28 cellular contexts compared by ENCODE assay signal in the genomic region with DNA sequence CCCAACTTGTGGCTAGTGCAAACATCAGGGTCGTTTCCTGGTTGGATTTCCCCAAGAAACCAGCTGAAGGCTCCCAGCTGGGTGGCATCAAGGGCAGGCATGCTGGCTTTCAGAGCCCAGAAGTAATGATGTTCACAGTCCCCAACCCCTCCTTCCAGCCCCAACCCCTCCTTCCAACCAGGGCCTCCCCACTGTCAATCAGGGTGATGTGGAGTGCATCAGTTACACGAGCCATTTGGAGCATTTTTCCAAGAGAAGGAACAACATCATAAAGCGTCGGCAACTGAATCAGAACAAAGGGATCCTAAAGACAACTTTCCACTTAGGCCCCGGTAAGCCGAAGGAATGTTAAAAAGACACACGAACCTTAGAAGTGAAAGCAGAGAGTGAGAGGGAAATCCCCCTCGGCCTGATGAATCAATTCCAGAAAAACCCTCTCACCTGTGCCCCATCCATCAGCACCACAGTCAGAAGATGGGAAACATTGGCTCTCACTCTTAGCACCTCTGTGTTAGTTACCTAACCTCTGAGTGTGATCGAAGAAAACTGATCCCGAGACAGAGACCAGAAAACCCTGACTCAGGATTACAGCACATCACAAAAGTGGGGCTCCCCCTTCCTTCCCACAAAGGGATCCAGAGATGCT.
DNase-seq lines count a peak whose midpoint lies in the region; ATAC-seq and TF ChIP-seq lines count a peak whose summit lies in the region.
"Had no signal": no experiment of that assay in that cellular context is flagged by ENCODE, and none has a peak within 500 bp of the region (broad histone marks: within the 10 kb centered on the region; RNA-seq: fewer than 3 reads in every experiment).

No MANE protein-coding gene starts in this region.

- H3K4me2 ChIP-seq in OCI-LY3 (ENCODE audit: low read length): peak overlapping the region; percentile 79
- no peak overlapping the region for H3K4me2 ChIP-seq in trophoblast cell (ENCODE audit: low read length)
- H3K4me2 ChIP-seq in osteoblast (ENCODE audit: insufficient read depth, low read length): no peak overlapping the region

- CTCF ChIA-PET in HEK293 (lab: Yijun Ruan, JAX): no interaction called here

- H3K27ac ChIP-seq in HEK293 (ENCODE audit: extremely low read depth, low read depth, low read length) (no peak overlapping the region), OCI-LY3 (ENCODE audit: low read length) (no peak overlapping the region), trophoblast cell (ENCODE audit: low read depth, low read length) (no peak overlapping the region), osteoblast (ENCODE audit: low read depth, low read length) (no peak overlapping the region)
- H3K27ac ChIP-seq: coronary artery, esophagus muscularis mucosa, heart right ventricle, pancreas had no signal

- H3K79me1 ChIP-seq in trophoblast cell (ENCODE audit: low read length): peaks cover 19% of the 10 kb centered on the region

- H3K23ac ChIP-seq in trophoblast cell (ENCODE audit: low read length): no peak overlapping the region

- no peak overlapping the region for H3K4me3 ChIP-seq in HEK293 (ENCODE audit: low read depth, low read length)
- peak overlapping the region; percentile 54 for H3K4me3 ChIP-seq in OCI-LY3 (ENCODE audit: low read length)
- H3K4me3 ChIP-seq in trophoblast cell (ENCODE audit: low read depth, low read length): no peak overlapping the region
- H3K4me3 ChIP-seq in osteoblast (ENCODE audit: insufficient read depth, low read length): no peak overlapping the region
- H3K4me3 ChIP-seq: coronary artery, esophagus muscularis mucosa, heart right ventricle, mucosa of descending colon, pancreas had no signal

- H3K79me2 ChIP-seq in OCI-LY3 (ENCODE audit: low read length) (no peaks in the 10 kb centered on the region), trophoblast cell (ENCODE audit: control insufficient read depth, insufficient read depth, low read length, poor library complexity) (no peaks in the 10 kb centered on the region), osteoblast (ENCODE audit: insufficient read depth, low read length) (no peaks in the 10 kb centered on the region)

- no peak overlapping the region for H4K8ac ChIP-seq in trophoblast cell (ENCODE audit: low read depth, low read length)

- no peak overlapping the region for H2BK5ac ChIP-seq in trophoblast cell (ENCODE audit: low read depth, low read length, poor library complexity)

- no peak overlapping the region for H3K4ac ChIP-seq in trophoblast cell (ENCODE audit: low read depth, low read length)

- H2AFZ ChIP-seq in OCI-LY3 (ENCODE audit: low read depth, low read length): no peak overlapping the region
- H2AFZ ChIP-seq in trophoblast cell (ENCODE audit: insufficient read depth, low read length, poor library complexity): no peak overlapping the region
- H2AFZ ChIP-seq in osteoblast (ENCODE audit: low read length): no peak overlapping the region

- peak; percentile 69 for ATAC-seq in GM18868 (IDR thresholded peaks at IDR 0.05; ENCODE audit: unreplicated experiment)
- ATAC-seq: heart right ventricle; mucosa of descending colon; natural killer cell treated with Interleukin-12 subunit alpha and Interleukin-12 subunit beta and Interleukin-15 and Interleukin-18, amount 100 ng/mL, for 72 hours; Panc1; pancreas; right cardiac atrium; stimulated activated effector memory CD8-positive, alpha-beta T cell treated with anti-CD3 and anti-CD28 coated beads, Interleukin-12 subunit alpha, Interleukin-12 subunit beta, amount 100 ng/mL, for 72 hours had no signal

- no CpG with 5 or more reads among the region's 10 CpGs for WGBS in trophoblast cell (ENCODE audit: extremely low coverage, insufficient coverage, insufficient read length)

- no peak overlapping the region for H4K12ac ChIP-seq in trophoblast cell (ENCODE audit: low read depth, low read length)

- H3K4me1 ChIP-seq in HEK293 (ENCODE audit: control insufficient read depth, insufficient read depth, low read length) (no peaks in the 10 kb centered on the region), OCI-LY3 (ENCODE audit: low read length) (peaks cover 22% of the 10 kb centered on the region), trophoblast cell (ENCODE audit: control insufficient read depth in 1 of 2, insufficient read depth in 2 of 2, low read length in 2 of 2) (peaks cover 12 to 27% of the 10 kb centered on the region in 2 experiments), osteoblast (ENCODE audit: insufficient read depth, low read length) (peaks cover 7% of the 10 kb centered on the region)
- H3K4me1 ChIP-seq: heart right ventricle, pancreas had no signal

- H2BK12ac ChIP-seq in trophoblast cell (ENCODE audit: low read length): peak overlapping the region; percentile 8

- H3K9ac ChIP-seq in OCI-LY3 (ENCODE audit: low read length) (no peak overlapping the region), trophoblast cell (ENCODE audit: low read length) (no peak overlapping the region)

- DNase-seq in trophoblast cell: no peak
- no peak for DNase-seq in NCI-H774 (lab: John Stamatoyannopoulos, UW)
- DNase-seq in NCI-H187 treated with DMSO at 0.1 percent for 48 hours (lab: John Stamatoyannopoulos, UW): no peak
- DNase-seq in osteoblast (ENCODE audit: insufficient read length, low spot score, missing footprints): no peak
- DNase-seq: activated CD4-positive, alpha-beta T cell treated with anti-CD3 and anti-CD28 coated beads, Interleukin-2, amount 50 U/mL, for 48 hours; C1 segment of cervical spinal cord; DND-41; endodermal cell; foreskin melanocyte; heart right ventricle; HFFc6; mucosa of descending colon; NCI-H1092; NCI-H187; pancreas; right cardiac atrium; SHP77; stimulated activated CD4-positive, alpha-beta T cell treated with anti-CD3 and anti-CD28 coated beads, Interleukin-4, amount 100 ng/mL, for 1 hour; SW 1271; T1000 had no signal

- H2BK120ac ChIP-seq in trophoblast cell (ENCODE audit: insufficient read depth, low read length, poor library complexity): no peak overlapping the region

- H3K27me3 ChIP-seq in OCI-LY3 (ENCODE audit: low read depth, low read length) (peaks cover 23% of the 10 kb centered on the region), trophoblast cell (ENCODE audit: insufficient read depth, low read length) (no peaks in the 10 kb centered on the region), osteoblast (ENCODE audit: insufficient read depth, low read length) (no peaks in the 10 kb centered on the region)
- H3K27me3 ChIP-seq: esophagus muscularis mucosa, pancreas had no signal

- no peak for TF ChIP-seq CTCF in HEK293 (tag by site-specific recombination; IDR thresholded peaks at IDR 0.05)
- no peak for TF ChIP-seq CTCF in OCI-LY3 (IDR thresholded peaks at IDR 0.05; ENCODE audit: low read depth, low read length)
- no peak for TF ChIP-seq CTCF in osteoblast (IDR thresholded peaks at IDR 0.05; ENCODE audit: extremely low read depth, low read depth, low read length)

- H3K36me3 ChIP-seq in HEK293 (ENCODE audit: control insufficient read depth in 2 of 2, insufficient read depth in 1 of 2, low read length in 2 of 2) (no peaks in the 10 kb centered on the region), OCI-LY3 (replicated peaks; ENCODE audit: low read depth, low read length) (no peaks in the 10 kb centered on the region), trophoblast cell (ENCODE audit: control insufficient read depth in 1 of 2, insufficient read depth in 2 of 2, low read length in 2 of 2) (no peaks in the 10 kb centered on the region), osteoblast (ENCODE audit: insufficient read depth, low read length) (no peaks in the 10 kb centered on the region)
- H3K36me3 ChIP-seq: esophagus muscularis mucosa, heart right ventricle, pancreas had no signal

- H3K9me3 ChIP-seq in HEK293 (ENCODE audit: control insufficient read depth, insufficient read depth, low read depth, low read length): no peaks in the 10 kb centered on the region
- no peaks in the 10 kb centered on the region for H3K9me3 ChIP-seq in OCI-LY3 (ENCODE audit: insufficient read depth, low read length)
- H3K9me3 ChIP-seq in trophoblast cell (ENCODE audit: insufficient read depth, low read depth, low read length): no peaks in the 10 kb centered on the region
- no peaks in the 10 kb centered on the region for H3K9me3 ChIP-seq in osteoblast (ENCODE audit: low read depth, low read length)
- H3K9me3 ChIP-seq: esophagus muscularis mucosa, heart right ventricle, mucosa of descending colon, pancreas had no signal

- H4K91ac ChIP-seq in trophoblast cell (ENCODE audit: low read depth, low read length): no peak overlapping the region

- H4K20me1 ChIP-seq in OCI-LY3 (ENCODE audit: insufficient read depth, low read length) (no peaks in the 10 kb centered on the region), osteoblast (ENCODE audit: insufficient read depth, low read length) (no peaks in the 10 kb centered on the region)

- no peak overlapping the region for H3K18ac ChIP-seq in trophoblast cell (ENCODE audit: low read length)

- no peak overlapping the region for H3K14ac ChIP-seq in trophoblast cell (ENCODE audit: low read length)

- H2AK5ac ChIP-seq in trophoblast cell (ENCODE audit: low read length): no peak overlapping the region

- POLR2A ChIA-PET in HEK293 (lab: Yijun Ruan, JAX): no interaction called here

TF ChIP-seq in HEK293, 187 proteins besides CTCF, POLR2A, EP300 and RAD21:
- TF ChIP-seq ZBTB17 (tag by site-specific recombination; IDR thresholded peaks at IDR 0.05): 0 out of 2 replicates have a peak, but pooled peaks have one; percentile 29
- TF ChIP-seq, protein P1, sequence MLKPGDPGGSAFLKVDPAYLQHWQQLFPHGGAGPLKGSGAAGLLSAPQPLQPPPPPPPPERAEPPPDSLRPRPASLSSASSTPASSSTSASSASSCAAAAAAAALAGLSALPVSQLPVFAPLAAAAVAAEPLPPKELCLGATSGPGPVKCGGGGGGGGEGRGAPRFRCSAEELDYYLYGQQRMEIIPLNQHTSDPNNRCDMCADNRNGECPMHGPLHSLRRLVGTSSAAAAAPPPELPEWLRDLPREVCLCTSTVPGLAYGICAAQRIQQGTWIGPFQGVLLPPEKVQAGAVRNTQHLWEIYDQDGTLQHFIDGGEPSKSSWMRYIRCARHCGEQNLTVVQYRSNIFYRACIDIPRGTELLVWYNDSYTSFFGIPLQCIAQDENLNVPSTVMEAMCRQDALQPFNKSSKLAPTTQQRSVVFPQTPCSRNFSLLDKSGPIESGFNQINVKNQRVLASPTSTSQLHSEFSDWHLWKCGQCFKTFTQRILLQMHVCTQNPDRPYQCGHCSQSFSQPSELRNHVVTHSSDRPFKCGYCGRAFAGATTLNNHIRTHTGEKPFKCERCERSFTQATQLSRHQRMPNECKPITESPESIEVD (tag by site-specific recombination; IDR thresholded peaks at IDR 0.05): no peak
